Comparison of ENCODE assay signal across 20 cellular contexts in genomic region chr12:46538976-46539375, GRCh38.
DNase-seq lines count a peak whose midpoint lies in the region; ATAC-seq and TF ChIP-seq lines count a peak whose summit lies in the region.
"Had no signal": no experiment of that assay in that cellular context is flagged by ENCODE, and none has a peak within 500 bp of the region (broad histone marks: within the 10 kb centered on the region; RNA-seq: fewer than 3 reads in every experiment).

No MANE protein-coding gene starts in this region.

- no peak for TF ChIP-seq RAD21 in IMR-90 (IDR thresholded peaks at IDR 0.05; ENCODE audit: low read length)
- TF ChIP-seq RAD21 in neural cell (conservative IDR thresholded peaks at IDR 0.05): no peak

- H3K4ac ChIP-seq in IMR-90 (ENCODE audit: low read depth, low read length): peak overlapping the region; percentile 3; the same call in 1 of the 2 replicates

- no peak overlapping the region for H3K14ac ChIP-seq in IMR-90 (replicated peaks; ENCODE audit: low read depth, low read length)

- no peak overlapping the region for H2BK5ac ChIP-seq in IMR-90 (ENCODE audit: low read depth, low read length, poor library complexity, severe bottlenecking)

- H3K9me3 Mint-ChIP-seq in nephron progenitor cell: peaks cover 26% of the 10 kb centered on the region

- no TSS peak for BruUV-seq in IMR-90 (replicated peaks; lab: Mats Ljungman, UMichigan)

- TF ChIP-seq POLR2A in IMR-90 (IDR thresholded peaks at IDR 0.05; ENCODE audit: low read depth, low read length): no peak
- TF ChIP-seq POLR2A in gastrocnemius medialis (IDR thresholded peaks at IDR 0.05): no peak

- no peak overlapping the region for H3K56ac ChIP-seq in IMR-90 (ENCODE audit: extremely low read depth, insufficient read depth, low read length)

- TF ChIP-seq CTCF in IMR-90 (conservative IDR thresholded peaks at IDR 0.05; ENCODE audit: low read depth, low read length): no peak
- TF ChIP-seq CTCF in neural cell (IDR thresholded peaks at IDR 0.05; ENCODE audit: poor library complexity, severe bottlenecking): no peak
- TF ChIP-seq CTCF in gastrocnemius medialis (IDR thresholded peaks at IDR 0.05 in 4 of 5, conservative IDR thresholded peaks at IDR 0.05 in 1 of 5): no peak
- no peak for TF ChIP-seq CTCF in nephron progenitor cell (IDR thresholded peaks at IDR 0.05)

- H2BK120ac ChIP-seq in IMR-90 (ENCODE audit: low read depth, low read length): no peak overlapping the region

- H3K9ac ChIP-seq in IMR-90 (ENCODE audit: low read depth, low read length) (no peak overlapping the region), neural cell (ENCODE audit: low read length) (no peak overlapping the region)

- H4K20me1 ChIP-seq in IMR-90 (ENCODE audit: insufficient read depth, low read length) (no peaks in the 10 kb centered on the region), neural cell (ENCODE audit: insufficient read depth) (no peaks in the 10 kb centered on the region)

- peak overlapping the region; percentile 51; the same call in 1 of the 2 replicates for H3K23ac ChIP-seq in IMR-90 (ENCODE audit: low read depth, low read length)

- CTCF ChIA-PET in IMR-90 (lab: Yijun Ruan, JAX): interaction anchor here (0.8 kb wide), 1 partner anchor 15 kb away, joined by 4 read pairs; no protein-coding TSS in a partner anchor

- no peak overlapping the region for H3K4me2 ChIP-seq in IMR-90 (ENCODE audit: low read depth, low read length)
- H3K4me2 ChIP-seq in neural cell (ENCODE audit: low read length): no peak overlapping the region
- H3K4me2 ChIP-seq: A549 had no signal

- H3K4me3 Mint-ChIP-seq in nephron progenitor cell: no peak overlapping the region
- H3K4me3 Mint-ChIP-seq: CD4-positive, alpha-beta memory T cell; HFFc6 had no signal

- H3K9me3 ChIP-seq in IMR-90 (ENCODE audit: control insufficient read depth, insufficient read depth, low read length): no peaks in the 10 kb centered on the region
- no peaks in the 10 kb centered on the region for H3K9me3 ChIP-seq in neural cell (ENCODE audit: low read length)
- H3K9me3 ChIP-seq in gastrocnemius medialis: no peaks in the 10 kb centered on the region
- H3K9me3 ChIP-seq: HAP-1 had no signal

- TF ChIP-seq EP300 in neural cell (conservative IDR thresholded peaks at IDR 0.05; ENCODE audit: poor library complexity, severe bottlenecking): no peak

- H3K36me3 ChIP-seq in ACC112 (ENCODE audit: insufficient read depth, low read length) (no peaks in the 10 kb centered on the region), IMR-90 (ENCODE audit: control insufficient read depth, insufficient read depth, low read length) (no peaks in the 10 kb centered on the region), neural cell (ENCODE audit: insufficient read depth, low read length) (no peaks in the 10 kb centered on the region), gastrocnemius medialis (no peaks in the 10 kb centered on the region)
- H3K36me3 ChIP-seq: HAP-1 had no signal

- H2AFZ ChIP-seq in ACC112 (ENCODE audit: low read length, unreplicated experiment): peak overlapping the region; percentile 17
- H2AFZ ChIP-seq in IMR-90 (replicated peaks; ENCODE audit: low read length, poor library complexity): no peak overlapping the region
- no peak overlapping the region for H2AFZ ChIP-seq in neural cell (ENCODE audit: low read depth, low read length)

- dilution Hi-C loops in IMR-90 (cut with HindIII; ENCODE audit: low sequenced_read_pairs, unreplicated experiment): no loop called here

- H3K27me3 Mint-ChIP-seq in nephron progenitor cell (ENCODE audit: low read depth, poor library complexity): peaks cover 5% of the 10 kb centered on the region
- H3K27me3 Mint-ChIP-seq: CD4-positive, alpha-beta memory T cell had no signal

- POLR2A ChIA-PET in IMR-90 (lab: Charles Lee; ENCODE audit: unreplicated experiment): interaction anchor here (0.6 kb wide), 1 partner anchor 87 kb away, joined by 3 read pairs; no protein-coding TSS in a partner anchor

- H3K27ac ChIP-seq in ACC112 (ENCODE audit: low read depth, low read length): no peak overlapping the region
- H3K27ac ChIP-seq in IMR-90 (ENCODE audit: insufficient read depth, low read length): no peak overlapping the region
- H3K27ac ChIP-seq in neural cell (ENCODE audit: low read length): peak overlapping the region; percentile 28
- H3K27ac ChIP-seq in gastrocnemius medialis: peak overlapping the region; percentile 80 to 89 (median 85)

- no peak overlapping the region for H2AK5ac ChIP-seq in IMR-90 (ENCODE audit: low read depth, low read length)

- H2AK9ac ChIP-seq in IMR-90 (replicated peaks; ENCODE audit: low read depth, low read length, poor library complexity): no peak overlapping the region

- in situ Hi-C loops in IMR-90 (cut with MboI; ENCODE audit: low sequenced_read_pairs) (no loop called here), gastrocnemius medialis (cut with MboI; ENCODE audit: low sequenced_read_pairs in 4 of 4) (no loop called here)

- H3K4me1 ChIP-seq in ACC112 (ENCODE audit: control insufficient read depth, insufficient read depth, low read length, unreplicated experiment) (peaks cover 11% of the 10 kb centered on the region), IMR-90 (ENCODE audit: control insufficient read depth, insufficient read depth, low read length) (peaks cover 6% of the 10 kb centered on the region), gastrocnemius medialis (peaks cover 38 to 46% of the 10 kb centered on the region in 2 donors)
- H3K4me1 ChIP-seq: HAP-1 had no signal

- H2BK20ac ChIP-seq in IMR-90 (ENCODE audit: low read depth, low read length): no peak overlapping the region; the same call in 1 of the 2 replicates

- 0 out of 3 replicates have a peak overlapping the region, but pooled peaks have one; percentile 33 for H2BK15ac ChIP-seq in IMR-90 (ENCODE audit: low read depth, low read length)

- H4K91ac ChIP-seq in IMR-90 (ENCODE audit: insufficient read depth, low read depth, low read length): peak overlapping the region; percentile 25; the same call in 1 of the 2 replicates

- H3K27ac Mint-ChIP-seq in nephron progenitor cell: no peak overlapping the region
- H3K27ac Mint-ChIP-seq: HFFc6 had no signal

- ATAC-seq in IMR-90 (ENCODE audit: low read depth): no peak
- ATAC-seq in gastrocnemius medialis: peak; percentile 77
- ATAC-seq in left colon: no peak
- ATAC-seq: A549 had no signal

- no peak overlapping the region for H4K8ac ChIP-seq in IMR-90 (ENCODE audit: low read depth in 2 of 2, low read length in 2 of 2)

- H3F3A ChIP-seq in neural cell (ENCODE audit: insufficient read depth, low read length, poor library complexity, severe bottlenecking): no peaks in the 10 kb centered on the region

- H3K27me3 ChIP-seq in ACC112 (ENCODE audit: insufficient read depth, low read length): no peaks in the 10 kb centered on the region
- H3K27me3 ChIP-seq in IMR-90 (ENCODE audit: control insufficient read depth, insufficient read depth, low read length): no peaks in the 10 kb centered on the region
- H3K27me3 ChIP-seq in neural cell (ENCODE audit: insufficient read depth, low read depth, low read length): no peaks in the 10 kb centered on the region
- H3K27me3 ChIP-seq in gastrocnemius medialis: no peaks in the 10 kb centered on the region

- H3K4me1 Mint-ChIP-seq in nephron progenitor cell: peaks cover 16% of the 10 kb centered on the region

- peaks cover 0 to 5% of the 10 kb centered on the region in 2 experiments; a peak in 2 of 4 replicates for H3K79me1 ChIP-seq in IMR-90 (ENCODE audit: low read depth in 1 of 2, low read length in 2 of 2)

- H3K79me2 ChIP-seq in ACC112 (ENCODE audit: control insufficient read depth, insufficient read depth, low read length, unreplicated experiment) (no peaks in the 10 kb centered on the region), neural cell (replicated peaks; ENCODE audit: insufficient read depth, low read length) (no peaks in the 10 kb centered on the region)

- no peak overlapping the region for H3K4me3 ChIP-seq in ACC112 (ENCODE audit: low read depth, low read length)
- H3K4me3 ChIP-seq in IMR-90 (ENCODE audit: insufficient read depth, low read depth, low read length): no peak overlapping the region
- no peak overlapping the region for H3K4me3 ChIP-seq in neural cell (ENCODE audit: low read length)
- no peak overlapping the region for H3K4me3 ChIP-seq in gastrocnemius medialis
- H3K4me3 ChIP-seq: A549, HAP-1 had no signal

- H3K9me1 ChIP-seq in IMR-90 (ENCODE audit: insufficient read depth, low read length): 0 out of 2 replicates have a peak, but pooled peaks cover 4% of the 10 kb centered on the region

- WGBS in IMR-90 (ENCODE audit: extremely low coverage in 2 of 2, insufficient read length in 1 of 2), 2 experiments: no CpG with 5 or more reads among the region's 2 CpGs

- H3K18ac ChIP-seq in IMR-90 (ENCODE audit: low read depth, low read length): no peak overlapping the region

- intact Hi-C loops in IMR-90 (cut with micrococcal nuclease): no loop called here
- intact Hi-C loops in gastrocnemius medialis (cut with DNase I; ENCODE audit: low total_unique reads): loop anchor here (5.0 kb wide), 3 partner anchors 67 to 167 kb away; partner anchors contain the start of gene SLC38A2
- intact Hi-C loops in left colon (cut with DNase I, micrococcal nuclease): no loop called here

- H3K36me3 Mint-ChIP-seq in nephron progenitor cell (ENCODE audit: low read depth): peaks cover 5% of the 10 kb centered on the region

- no peaks in the 10 kb centered on the region for H3K9me2 ChIP-seq in neural cell (ENCODE audit: insufficient read depth, low read length)

- H4K5ac ChIP-seq in IMR-90 (ENCODE audit: low read depth, low read length): no peak overlapping the region

- DNase-seq in IMR-90: no peak
- no peak for DNase-seq in gastrocnemius medialis
- DNase-seq in left colon: no peak
- DNase-seq in DMS79 (lab: John Stamatoyannopoulos, UW): no peak
- DNase-seq in nephron progenitor cell: no peak
- DNase-seq: 8988T; C1 segment of cervical spinal cord; Calu3; CD4-positive, alpha-beta memory T cell; COR-L47; DMS53; DND-41; EL; GF-D8; GOT3; HFFc6 had no signal

TF ChIP-seq in neural cell, 6 proteins besides CTCF, POLR2A, EP300 and RAD21:
- no peak for TF ChIP-seq EZH2 (IDR thresholded peaks at IDR 0.05; ENCODE audit: borderline replicate concordance, insufficient read depth, low read length, poor library complexity, severe bottlenecking)

Comparison
In these comparisons a context has a peak if more than half of its experiments do, and no peak if none do; other contexts are left out.
1. H3K27ac ChIP-seq: peak in neural cell (single experiment) and gastrocnemius medialis (4 of 4); none in ACC112 (single experiment) and IMR-90 (single experiment).
2. ATAC-seq: peak in gastrocnemius medialis (2 of 2); none in IMR-90 (single experiment) and left colon (single experiment).